In the genomic region with DNA sequence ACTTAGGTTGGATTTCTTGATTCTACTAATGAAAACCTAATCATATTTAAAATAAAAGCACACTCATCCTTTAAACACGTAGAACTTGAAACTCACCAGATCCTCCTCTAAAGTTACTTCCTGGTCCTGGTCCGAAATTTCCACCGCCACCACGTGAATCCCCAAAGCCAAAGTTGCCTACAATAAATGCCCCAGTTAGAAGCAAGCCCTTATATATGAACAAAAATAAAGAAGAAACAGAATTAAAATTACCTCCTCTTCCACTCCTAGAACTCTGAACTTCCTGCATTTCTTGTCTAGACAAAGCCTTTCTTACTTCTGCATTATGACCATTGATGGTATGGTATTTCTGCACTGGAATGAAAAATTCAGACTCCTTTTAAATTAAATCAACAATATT, we compare ENCODE assay signal across 1 cellular context.
TF ChIP-seq lines count a peak whose summit lies in the region.

No MANE protein-coding gene starts in this region.

TF ChIP-seq in SK-N-SH treated with all-trans-retinoic acid at 6 μM for 48 hours, 23 proteins besides CTCF, POLR2A, EP300 and RAD21 (continued from another document):
- TF ChIP-seq ZNF565 (CRISPR knock-in tag; conservative IDR thresholded peaks at IDR 0.05; ENCODE audit: low read depth): no peak
- TF ChIP-seq, protein P1, sequence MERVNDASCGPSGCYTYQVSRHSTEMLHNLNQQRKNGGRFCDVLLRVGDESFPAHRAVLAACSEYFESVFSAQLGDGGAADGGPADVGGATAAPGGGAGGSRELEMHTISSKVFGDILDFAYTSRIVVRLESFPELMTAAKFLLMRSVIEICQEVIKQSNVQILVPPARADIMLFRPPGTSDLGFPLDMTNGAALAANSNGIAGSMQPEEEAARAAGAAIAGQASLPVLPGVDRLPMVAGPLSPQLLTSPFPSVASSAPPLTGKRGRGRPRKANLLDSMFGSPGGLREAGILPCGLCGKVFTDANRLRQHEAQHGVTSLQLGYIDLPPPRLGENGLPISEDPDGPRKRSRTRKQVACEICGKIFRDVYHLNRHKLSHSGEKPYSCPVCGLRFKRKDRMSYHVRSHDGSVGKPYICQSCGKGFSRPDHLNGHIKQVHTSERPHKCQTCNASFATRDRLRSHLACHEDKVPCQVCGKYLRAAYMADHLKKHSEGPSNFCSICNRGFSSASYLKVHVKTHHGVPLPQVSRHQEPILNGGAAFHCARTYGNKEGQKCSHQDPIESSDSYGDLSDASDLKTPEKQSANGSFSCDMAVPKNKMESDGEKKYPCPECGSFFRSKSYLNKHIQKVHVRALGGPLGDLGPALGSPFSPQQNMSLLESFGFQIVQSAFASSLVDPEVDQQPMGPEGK (CRISPR knock-in tag; IDR thresholded peaks at IDR 0.05; ENCODE audit: borderline replicate concordance): no peak
- no peak for TF ChIP-seq ZNF8 (CRISPR knock-in tag; IDR thresholded peaks at IDR 0.05)
- no peak for TF ChIP-seq ZC3H10 (CRISPR knock-in tag; IDR thresholded peaks at IDR 0.05)
- no peak for TF ChIP-seq PPARA (CRISPR knock-in tag; IDR thresholded peaks at IDR 0.05; ENCODE audit: borderline replicate concordance)
- TF ChIP-seq ZNF70 (CRISPR knock-in tag; IDR thresholded peaks at IDR 0.05): no peak
- TF ChIP-seq BACH2 (CRISPR knock-in tag; IDR thresholded peaks at IDR 0.05; ENCODE audit: borderline replicate concordance): no peak
- TF ChIP-seq, protein P2, sequence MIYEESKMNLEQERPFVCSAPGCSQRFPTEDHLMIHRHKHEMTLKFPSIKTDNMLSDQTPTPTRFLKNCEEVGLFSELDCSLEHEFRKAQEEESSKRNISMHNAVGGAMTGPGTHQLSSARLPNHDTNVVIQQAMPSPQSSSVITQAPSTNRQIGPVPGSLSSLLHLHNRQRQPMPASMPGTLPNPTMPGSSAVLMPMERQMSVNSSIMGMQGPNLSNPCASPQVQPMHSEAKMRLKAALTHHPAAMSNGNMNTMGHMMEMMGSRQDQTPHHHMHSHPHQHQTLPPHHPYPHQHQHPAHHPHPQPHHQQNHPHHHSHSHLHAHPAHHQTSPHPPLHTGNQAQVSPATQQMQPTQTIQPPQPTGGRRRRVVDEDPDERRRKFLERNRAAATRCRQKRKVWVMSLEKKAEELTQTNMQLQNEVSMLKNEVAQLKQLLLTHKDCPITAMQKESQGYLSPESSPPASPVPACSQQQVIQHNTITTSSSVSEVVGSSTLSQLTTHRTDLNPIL (CRISPR knock-in tag; IDR thresholded peaks at IDR 0.05; ENCODE audit: low read depth): no peak
- no peak for TF ChIP-seq ESRRG (CRISPR knock-in tag; IDR thresholded peaks at IDR 0.05)
- no peak for TF ChIP-seq TOX (CRISPR knock-in tag; IDR thresholded peaks at IDR 0.05; ENCODE audit: borderline replicate concordance)
- TF ChIP-seq ARNTL (CRISPR knock-in tag; IDR thresholded peaks at IDR 0.05; ENCODE audit: borderline replicate concordance, low read depth): no peak
